ENCODE assay signal across 10 cellular contexts in genomic region chr20:63107449-63108200, GRCh38.
A peak's percentile ranks its signal among the peaks of the same experiment; 100 is the strongest.
DNase-seq lines count a peak whose midpoint lies in the region; ATAC-seq and TF ChIP-seq lines count a peak whose summit lies in the region.
"Had no signal": no experiment of that assay in that cellular context is flagged by ENCODE, and none has a peak within 500 bp of the region (broad histone marks: within the 10 kb centered on the region; RNA-seq: fewer than 3 reads in every experiment).

No MANE protein-coding gene starts in this region.

- H2AFZ ChIP-seq in osteoblast (ENCODE audit: low read length) = no peak overlapping the region
- H2AFZ ChIP-seq: GM23248 had no signal

- H3K27me3 ChIP-seq in right cardiac atrium (ENCODE audit: control insufficient read depth, insufficient read depth) = no peaks in the 10 kb centered on the region
- H3K27me3 ChIP-seq in RWPE2 (ENCODE audit: insufficient read depth, poor library complexity, severe bottlenecking) = peaks cover 10% of the 10 kb centered on the region
- H3K27me3 ChIP-seq in osteoblast (ENCODE audit: insufficient read depth, low read length) = no peaks in the 10 kb centered on the region

- no peaks in the 10 kb centered on the region for H3K4me1 ChIP-seq in right cardiac atrium (ENCODE audit: control insufficient read depth, insufficient read depth, low read length)
- H3K4me1 ChIP-seq in RWPE2 (ENCODE audit: insufficient read depth, poor library complexity, severe bottlenecking) = no peaks in the 10 kb centered on the region
- H3K4me1 ChIP-seq in osteoblast (ENCODE audit: insufficient read depth, low read length) = no peaks in the 10 kb centered on the region

- H3K36me3 ChIP-seq in RWPE2 (ENCODE audit: low read depth) = no peaks in the 10 kb centered on the region
- H3K36me3 ChIP-seq in osteoblast (ENCODE audit: insufficient read depth, low read length) = no peaks in the 10 kb centered on the region

- H3K79me2 ChIP-seq in osteoblast (ENCODE audit: insufficient read depth, low read length) = no peaks in the 10 kb centered on the region

- no peak overlapping the region for H3K4me3 ChIP-seq in right cardiac atrium (ENCODE audit: low read length)
- no peak overlapping the region for H3K4me3 ChIP-seq in RWPE2 (ENCODE audit: severe bottlenecking)
- H3K4me3 ChIP-seq in osteoblast (ENCODE audit: insufficient read depth, low read length) = no peak overlapping the region
- H3K4me3 ChIP-seq: GM23248 had no signal

- ATAC-seq in right cardiac atrium (no peak), RWPE2 (ENCODE audit: low read depth) (no peak), GM21447 (IDR thresholded peaks at IDR 0.05; ENCODE audit: unreplicated experiment) (no peak)

- 71% methylated on average over 8 of the region's 8 CpGs for WGBS in right cardiac atrium

- intact Hi-C loops in right cardiac atrium (cut with DNase I) = no loop called here
- intact Hi-C loops in cardiac septum (cut with DNase I) = no loop called here

- TF ChIP-seq CTCF in RWPE2 (IDR thresholded peaks at IDR 0.05; ENCODE audit: poor library complexity, severe bottlenecking) (no peak), osteoblast (IDR thresholded peaks at IDR 0.05; ENCODE audit: extremely low read depth, low read depth, low read length) (no peak)

- no peak overlapping the region for H3K27ac ChIP-seq in right cardiac atrium (ENCODE audit: low read length)
- H3K27ac ChIP-seq in RWPE2 (ENCODE audit: poor library complexity, severe bottlenecking) = no peak overlapping the region
- no peak overlapping the region for H3K27ac ChIP-seq in osteoblast (ENCODE audit: low read depth, low read length)
- H3K27ac ChIP-seq: C4-2B, GM23248 had no signal

- peak; percentile 6 to 23 (median 18) for DNase-seq in right cardiac atrium
- no peak for DNase-seq in cardiac septum (ENCODE audit: low spot score)
- peak; percentile 78 for DNase-seq in RWPE2 (ENCODE audit: low spot score)
- peak; percentile 64 for DNase-seq in osteoblast (ENCODE audit: insufficient read length, low spot score, missing footprints)
- no peak for DNase-seq in activated CD4-positive, CD25-positive, alpha-beta regulatory T cell (lab: John Stamatoyannopoulos, UW)
- DNase-seq: CD4-positive, alpha-beta T cell; GM23248; HCEC 1CT had no signal

- H3K9me3 ChIP-seq in right cardiac atrium (ENCODE audit: control insufficient read depth, low read length) = peaks cover 2% of the 10 kb centered on the region
- H3K9me3 ChIP-seq in RWPE2 (ENCODE audit: severe bottlenecking) = peaks cover 7% of the 10 kb centered on the region
- no peaks in the 10 kb centered on the region for H3K9me3 ChIP-seq in osteoblast (ENCODE audit: low read depth, low read length)

- H4K20me1 ChIP-seq in osteoblast (ENCODE audit: insufficient read depth, low read length) = no peaks in the 10 kb centered on the region

- no peak overlapping the region for H3K4me2 ChIP-seq in osteoblast (ENCODE audit: insufficient read depth, low read length)

Comparison
In these comparisons a context has a peak if more than half of its experiments do, and no peak if none do; other contexts are left out.
1. DNase-seq: peak in right cardiac atrium (3 of 3), RWPE2 (single experiment) and osteoblast (single experiment); none in cardiac septum (single experiment) and activated CD4-positive, CD25-positive, alpha-beta regulatory T cell (0 of 4).